1 cellular context compared by ENCODE assay signal in genomic region chr16:67170168-67170947, GRCh38.
A peak's percentile ranks its signal among the peaks of the same experiment; 100 is the strongest.
TF ChIP-seq lines count a peak whose summit lies in the region.

TSS of gene NOL3 (plus strand) at chr16:67170538.

TF ChIP-seq in A549, 52 proteins besides CTCF, POLR2A, EP300 and RAD21 (continued from another document):
- TF ChIP-seq, protein P1, sequence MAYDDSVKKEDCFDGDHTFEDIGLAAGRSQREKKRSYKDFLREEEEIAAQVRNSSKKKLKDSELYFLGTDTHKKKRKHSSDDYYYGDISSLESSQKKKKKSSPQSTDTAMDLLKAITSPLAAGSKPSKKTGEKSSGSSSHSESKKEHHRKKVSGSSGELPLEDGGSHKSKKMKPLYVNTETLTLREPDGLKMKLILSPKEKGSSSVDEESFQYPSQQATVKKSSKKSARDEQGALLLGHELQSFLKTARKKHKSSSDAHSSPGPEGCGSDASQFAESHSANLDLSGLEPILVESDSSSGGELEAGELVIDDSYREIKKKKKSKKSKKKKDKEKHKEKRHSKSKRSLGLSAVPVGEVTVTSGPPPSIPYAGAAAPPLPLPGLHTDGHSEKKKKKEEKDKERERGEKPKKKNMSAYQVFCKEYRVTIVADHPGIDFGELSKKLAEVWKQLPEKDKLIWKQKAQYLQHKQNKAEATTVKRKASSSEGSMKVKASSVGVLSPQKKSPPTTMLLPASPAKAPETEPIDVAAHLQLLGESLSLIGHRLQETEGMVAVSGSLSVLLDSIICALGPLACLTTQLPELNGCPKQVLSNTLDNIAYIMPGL (CRISPR knock-in tag; IDR thresholded peaks at IDR 0.05; ENCODE audit: borderline replicate concordance), result no peak
- TF ChIP-seq ZC3H11A (IDR thresholded peaks at IDR 0.05) (no peak), REST (IDR thresholded peaks at IDR 0.05) (no peak), NFE2L2 (conservative IDR thresholded peaks at IDR 0.05; ENCODE audit: low read length) (no peak; the same call in 1 of the 2 replicates), CBX2 (IDR thresholded peaks at IDR 0.05; ENCODE audit: borderline replicate concordance, low read depth) (no peak), EHF (CRISPR knock-in tag; IDR thresholded peaks at IDR 0.05) (no peak), GATA3 (IDR thresholded peaks at IDR 0.05; ENCODE audit: borderline replicate concordance) (0 out of 2 replicates have a peak, but pooled peaks have one; percentile 3), NPAS2 (CRISPR knock-in tag; IDR thresholded peaks at IDR 0.05; ENCODE audit: borderline replicate concordance) (no peak), CHD4 (IDR thresholded peaks at IDR 0.05; ENCODE audit: borderline replicate concordance) (no peak), RNF2 (IDR thresholded peaks at IDR 0.05; ENCODE audit: borderline replicate concordance, low read depth) (no peak), CBX8 (IDR thresholded peaks at IDR 0.05) (no peak), TFCP2L1 (CRISPR knock-in tag; IDR thresholded peaks at IDR 0.05) (no peak), MYC (IDR thresholded peaks at IDR 0.05; ENCODE audit: borderline replicate concordance, low read length) (no peak; the same call in 1 of the 2 replicates), KDM5A (IDR thresholded peaks at IDR 0.05) (no peak), NR3C1 (IDR thresholded peaks at IDR 0.05) (no peak), HOXA7 (CRISPR knock-in tag; IDR thresholded peaks at IDR 0.05) (no peak), HOXB13 (CRISPR knock-in tag; IDR thresholded peaks at IDR 0.05; ENCODE audit: low read depth) (no peak), RARB (CRISPR knock-in tag; IDR thresholded peaks at IDR 0.05) (no peak), SMC3 (IDR thresholded peaks at IDR 0.05) (no peak), POLR2AphosphoS2 (conservative IDR thresholded peaks at IDR 0.05; ENCODE audit: low read length) (no peak), MAFK (IDR thresholded peaks at IDR 0.05; ENCODE audit: partially characterized antibody) (peak; percentile 40)
- TF ChIP-seq, protein P2, sequence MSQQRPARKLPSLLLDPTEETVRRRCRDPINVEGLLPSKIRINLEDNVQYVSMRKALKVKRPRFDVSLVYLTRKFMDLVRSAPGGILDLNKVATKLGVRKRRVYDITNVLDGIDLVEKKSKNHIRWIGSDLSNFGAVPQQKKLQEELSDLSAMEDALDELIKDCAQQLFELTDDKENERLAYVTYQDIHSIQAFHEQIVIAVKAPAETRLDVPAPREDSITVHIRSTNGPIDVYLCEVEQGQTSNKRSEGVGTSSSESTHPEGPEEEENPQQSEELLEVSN (IDR thresholded peaks at IDR 0.05; ENCODE audit: borderline replicate concordance, low read depth), result no peak
- TF ChIP-seq, protein P3, sequence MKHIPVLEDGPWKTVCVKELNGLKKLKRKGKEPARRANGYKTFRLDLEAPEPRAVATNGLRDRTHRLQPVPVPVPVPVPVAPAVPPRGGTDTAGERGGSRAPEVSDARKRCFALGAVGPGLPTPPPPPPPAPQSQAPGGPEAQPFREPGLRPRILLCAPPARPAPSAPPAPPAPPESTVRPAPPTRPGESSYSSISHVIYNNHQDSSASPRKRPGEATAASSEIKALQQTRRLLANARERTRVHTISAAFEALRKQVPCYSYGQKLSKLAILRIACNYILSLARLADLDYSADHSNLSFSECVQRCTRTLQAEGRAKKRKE (CRISPR knock-in tag; IDR thresholded peaks at IDR 0.05; ENCODE audit: low read depth), result peak; percentile 24; the same call in 1 of the 2 replicates
